14 cellular contexts compared by ENCODE assay signal in the genomic region with DNA sequence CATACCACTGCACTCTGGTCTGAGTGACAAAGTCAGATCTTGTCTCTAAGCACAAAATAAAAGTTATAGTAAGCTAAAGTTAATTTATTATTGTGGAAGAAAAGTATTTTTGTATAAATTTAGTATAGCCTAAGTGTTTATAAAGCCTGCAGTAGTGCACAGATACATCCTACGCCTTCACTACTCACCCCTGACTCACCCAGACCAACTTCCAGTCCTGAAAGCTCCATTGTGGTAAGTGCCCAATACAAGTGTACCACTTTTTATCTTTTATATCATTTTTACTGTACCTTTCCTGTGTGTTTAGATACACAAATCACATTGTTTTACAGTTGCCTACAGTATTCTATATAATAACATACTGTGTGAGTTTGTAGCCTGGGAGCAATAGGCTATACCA. TPM values are rescaled to one million over a fixed set of nuclear protein-coding genes. Genes with fewer than 3 reads are reported as not detected.
A peak's percentile ranks its signal among the peaks of the same experiment; 100 is the strongest.
DNase-seq lines count a peak whose midpoint lies in the region; ATAC-seq and TF ChIP-seq lines count a peak whose summit lies in the region.
"Had no signal": no experiment of that assay in that cellular context is flagged by ENCODE, and none has a peak within 500 bp of the region (broad histone marks: within the 10 kb centered on the region; RNA-seq: fewer than 3 reads in every experiment).

No MANE protein-coding gene starts in this region.

- H3K27ac Mint-ChIP-seq in activated naive CD4-positive, alpha-beta T cell treated with anti-CD3 and anti-CD28 coated beads for 36 hours = no peak overlapping the region

- no peak for TF ChIP-seq CTCF in epithelial cell of esophagus (IDR thresholded peaks at IDR 0.05; ENCODE audit: insufficient read depth, low read depth, low read length, missing control alignments)

- H3K9ac ChIP-seq in skeletal muscle satellite cell (ENCODE audit: low read depth, low read length) = no peak overlapping the region

- peaks cover 4% of the 10 kb centered on the region for H3K36me3 ChIP-seq in skeletal muscle satellite cell (ENCODE audit: insufficient read depth, low read length)
- H3K36me3 ChIP-seq: WERI-Rb-1 had no signal

- peak; percentile 6 for DNase-seq in activated naive CD4-positive, alpha-beta T cell treated with anti-CD3 and anti-CD28 coated beads for 36 hours
- no peak for DNase-seq in activated naive CD4-positive, alpha-beta T cell treated with anti-CD3 and anti-CD28 coated beads, Interleukin-2, amount 50 U/mL, for 16 hours
- DNase-seq in RPMI7951 (ENCODE audit: low read depth) = peak; percentile 50
- DNase-seq in epithelial cell of esophagus (ENCODE audit: low read depth) = peak; percentile 69
- DNase-seq in HT-29 (ENCODE audit: low spot score) = no peak
- no peak for DNase-seq in D341Med (ENCODE audit: low spot score)
- DNase-seq: activated CD8-positive, alpha-beta memory T cell treated with anti-CD3 and anti-CD28 coated beads, Interleukin-2, amount 50 U/mL, for 48 hours; erythroblast; NCI-H2029; NCI-H524 treated with DMSO at 0.1 percent for 48 hours; WERI-Rb-1 had no signal

- H3K9me3 ChIP-seq in skeletal muscle satellite cell (replicated peaks; ENCODE audit: low read length) = no peaks in the 10 kb centered on the region

- H3K36me3 Mint-ChIP-seq in activated naive CD4-positive, alpha-beta T cell treated with anti-CD3 and anti-CD28 coated beads for 36 hours (ENCODE audit: low read depth) = peaks cover 1% of the 10 kb centered on the region

- no peaks in the 10 kb centered on the region for H3K9me3 Mint-ChIP-seq in activated naive CD4-positive, alpha-beta T cell treated with anti-CD3 and anti-CD28 coated beads for 36 hours

- CTCF ChIA-PET in activated naive CD4-positive, alpha-beta T cell treated with anti-CD3 and anti-CD28 coated beads for 36 hours (lab: Charles Lee) = interaction anchor here (1.0 kb wide), 1 partner anchor 22 kb away, joined by 3 read pairs; no protein-coding TSS in a partner anchor

- no peak overlapping the region for H3K4me3 ChIP-seq in epithelial cell of esophagus (ENCODE audit: low read length)
- no peak overlapping the region for H3K4me3 ChIP-seq in skeletal muscle satellite cell (ENCODE audit: low read length)
- H3K4me3 ChIP-seq: lung had no signal

- H3K4me2 ChIP-seq in skeletal muscle satellite cell (ENCODE audit: low read length) = peak overlapping the region; percentile 25

- no peak for ATAC-seq in GM19023 (IDR thresholded peaks at IDR 0.05; ENCODE audit: unreplicated experiment)

- intact Hi-C loops in activated naive CD4-positive, alpha-beta T cell treated with anti-CD3 and anti-CD28 coated beads for 36 hours (cut with micrococcal nuclease) = loop anchor here (10.0 kb wide), 1 partner anchor 1033 kb away; the partner anchor contains the start of gene CWC22

- no peaks in the 10 kb centered on the region for H3K27me3 ChIP-seq in skeletal muscle satellite cell (ENCODE audit: control insufficient read depth, insufficient read depth, low read length)

- H3K4me1 ChIP-seq in skeletal muscle satellite cell (ENCODE audit: control insufficient read depth, insufficient read depth, low read length) = peaks cover 23% of the 10 kb centered on the region

- no peak overlapping the region for H3K4me3 Mint-ChIP-seq in activated naive CD4-positive, alpha-beta T cell treated with anti-CD3 and anti-CD28 coated beads for 36 hours

- H3K27me3 Mint-ChIP-seq in activated naive CD4-positive, alpha-beta T cell treated with anti-CD3 and anti-CD28 coated beads for 36 hours (ENCODE audit: low read depth) = no peaks in the 10 kb centered on the region

- H3K4me1 Mint-ChIP-seq in activated naive CD4-positive, alpha-beta T cell treated with anti-CD3 and anti-CD28 coated beads for 36 hours (ENCODE audit: low read depth) = peaks cover 9% of the 10 kb centered on the region

RNA-seq across cellular contexts. Expression of gene UBE2E3, which starts 57.5 kb away (rescaled TPM):
- 10 to 100 TPM; 25.8 to 29.5 TPM for total RNA-seq in activated naive CD4-positive, alpha-beta T cell treated with anti-CD3 and anti-CD28 coated beads for 36 hours
- 146 and 181 TPM in 2 replicates for total RNA-seq in RPMI7951 (2014; rRNA removed; shearing (Covaris generic))
- total RNA-seq in skeletal muscle satellite cell (2012; rRNA removed) = 93.9 and 153 TPM in 2 replicates
- total RNA-seq in HT-29 (2014; rRNA removed; shearing (Covaris generic)) = 34.9 and 40.2 TPM in 2 replicates

Comparison
In these comparisons a context has a peak if more than half of its experiments do, and no peak if none do; other contexts are left out.
1. DNase-seq: peak in activated naive CD4-positive, alpha-beta T cell treated with anti-CD3 and anti-CD28 coated beads for 36 hours (single experiment), RPMI7951 (single experiment) and epithelial cell of esophagus (single experiment); none in activated naive CD4-positive, alpha-beta T cell treated with anti-CD3 and anti-CD28 coated beads, Interleukin-2, amount 50 U/mL, for 16 hours (single experiment), HT-29 (single experiment) and D341Med (single experiment).